ENCODE assay signal across 8 cellular contexts in genomic region chr19:49809155-49809986, GRCh38. TPM values are rescaled to one million over a fixed set of nuclear protein-coding genes. Genes with fewer than 3 reads are reported as not detected.
DNase-seq lines count a peak whose midpoint lies in the region; ATAC-seq, FAIRE-seq and TF ChIP-seq lines count a peak whose summit lies in the region.

No MANE protein-coding gene starts in this region.

- no peak overlapping the region for H2BK12ac ChIP-seq in trophoblast cell (ENCODE audit: low read length)

- peak; percentile 12 for ATAC-seq in activated naive CD8-positive, alpha-beta T cell treated with anti-CD3 and anti-CD28 coated beads, Interleukin-2, amount 10 ng/mL, durations not matched to agents 7 days and 5 days (ENCODE audit: low read depth)
- ATAC-seq in heart right ventricle (peak; percentile 19 to 59 (median 46)), HG02884 (IDR thresholded peaks at IDR 0.05; ENCODE audit: unreplicated experiment) (no peak)

- peak overlapping the region; percentile 18 for H2AK5ac ChIP-seq in trophoblast cell (ENCODE audit: low read length)

- H3K27me3 Mint-ChIP-seq in activated naive CD8-positive, alpha-beta T cell treated with anti-CD3 and anti-CD28 coated beads, Interleukin-2, amount 10 ng/mL, durations not matched to agents 7 days and 5 days: no peaks in the 10 kb centered on the region

- peaks cover 34% of the 10 kb centered on the region for H3K4me1 Mint-ChIP-seq in activated naive CD8-positive, alpha-beta T cell treated with anti-CD3 and anti-CD28 coated beads, Interleukin-2, amount 10 ng/mL, durations not matched to agents 7 days and 5 days

- H3K4me2 ChIP-seq in trophoblast cell (ENCODE audit: low read length): peak overlapping the region; percentile 70

- H3K4me1 ChIP-seq in heart right ventricle: peaks cover 8 to 43% (median 23%) of the 10 kb centered on the region in 9 donors
- peaks cover 9 to 16% of the 10 kb centered on the region in 2 experiments for H3K4me1 ChIP-seq in trophoblast cell (ENCODE audit: control insufficient read depth in 1 of 2, insufficient read depth in 2 of 2, low read length in 2 of 2)

- intact Hi-C loops in heart right ventricle (cut with DNase I): loop anchor here in 5 of 10 donors (5.0 to 10.0 kb wide), 2 partner anchors 42 to 125 kb away; partner anchors contain the start of genes AP2A1 (in 4 of the 5) and ADM5 (in 1 of the 5)

- H2BK120ac ChIP-seq in trophoblast cell (ENCODE audit: insufficient read depth, low read length, poor library complexity): no peak overlapping the region

- H4K91ac ChIP-seq in trophoblast cell (ENCODE audit: low read depth, low read length): peak overlapping the region; percentile 15

- H3K36me3 ChIP-seq in heart right ventricle (peaks cover 0 to 35% (median 9%) of the 10 kb centered on the region in 9 donors), trophoblast cell (ENCODE audit: control insufficient read depth in 1 of 2, insufficient read depth in 2 of 2, low read length in 2 of 2) (peaks cover 26 to 30% of the 10 kb centered on the region in 2 experiments)

- peaks cover 3% of the 10 kb centered on the region for H3K79me2 ChIP-seq in trophoblast cell (ENCODE audit: control insufficient read depth, insufficient read depth, low read length, poor library complexity)

- H3K4me3 Mint-ChIP-seq in activated naive CD8-positive, alpha-beta T cell treated with anti-CD3 and anti-CD28 coated beads, Interleukin-2, amount 10 ng/mL, durations not matched to agents 7 days and 5 days: peak overlapping the region; percentile 83

- peak overlapping the region; percentile 72 to 89 (median 84) for H3K27ac ChIP-seq in heart right ventricle
- H3K27ac ChIP-seq in trophoblast cell (ENCODE audit: low read depth, low read length): no peak overlapping the region

- DNase-seq in GM10266 (ENCODE audit: extremely low spot score): no peak
- DNase-seq in RCC 7860 (ENCODE audit: low spot score): peak; percentile 5
- peak; percentile 68 for DNase-seq in activated naive CD8-positive, alpha-beta T cell treated with anti-CD3 and anti-CD28 coated beads, Interleukin-2, amount 10 ng/mL, durations not matched to agents 7 days and 5 days
- peak; percentile 64 to 75 for DNase-seq in heart right ventricle
- DNase-seq in trophoblast cell: peak in 1 of 2 donors; percentile 27
- no peak for DNase-seq in NK-92 treated with Interleukin-12 subunit alpha and Interleukin-12 subunit beta, amount 100 ng/mL, for 24 hours (lab: John Stamatoyannopoulos, UW)
- no peak for DNase-seq in NCI-H82 treated with DMSO at 0.1 percent for 48 hours (lab: John Stamatoyannopoulos, UW; ENCODE audit: unreplicated experiment)

- no peaks in the 10 kb centered on the region for H3K9me3 Mint-ChIP-seq in activated naive CD8-positive, alpha-beta T cell treated with anti-CD3 and anti-CD28 coated beads, Interleukin-2, amount 10 ng/mL, durations not matched to agents 7 days and 5 days

- peaks cover 12% of the 10 kb centered on the region for H3K79me1 ChIP-seq in trophoblast cell (ENCODE audit: low read length)

- H3K27ac Mint-ChIP-seq in activated naive CD8-positive, alpha-beta T cell treated with anti-CD3 and anti-CD28 coated beads, Interleukin-2, amount 10 ng/mL, durations not matched to agents 7 days and 5 days: peak overlapping the region; percentile 82

- peak overlapping the region; percentile 42 for H3K18ac ChIP-seq in trophoblast cell (ENCODE audit: low read length)

- POLR2A ChIA-PET in activated naive CD8-positive, alpha-beta T cell treated with anti-CD3 and anti-CD28 coated beads, Interleukin-2, amount 10 ng/mL, durations not matched to agents 7 days and 5 days (lab: Charles Lee): interaction anchor here (0.5 to 1.6 kb wide), 4 partner anchors 9 to 43 kb away, joined by 3 to 4 read pairs (median 4); partner anchors contain the start of gene MED25

- peak overlapping the region; percentile 50 for H2AFZ ChIP-seq in trophoblast cell (ENCODE audit: insufficient read depth, low read length, poor library complexity)

- no peak overlapping the region for H2BK5ac ChIP-seq in trophoblast cell (ENCODE audit: low read depth, low read length, poor library complexity)

- H3K9me3 ChIP-seq in heart right ventricle (no peaks in the 10 kb centered on the region), trophoblast cell (ENCODE audit: insufficient read depth, low read depth, low read length) (no peaks in the 10 kb centered on the region)

- no peak overlapping the region for H3K4ac ChIP-seq in trophoblast cell (ENCODE audit: low read depth, low read length)

- TF ChIP-seq CTCF in GM10266 (IDR thresholded peaks at IDR 0.05; ENCODE audit: control insufficient read depth, insufficient read depth, low read depth, missing control alignments) (peak; percentile 47), heart right ventricle (IDR thresholded peaks at IDR 0.05) (peak in 6 of 9 donors; percentile 6 to 54 (median 36))

- FAIRE-seq in RCC 7860 (lab: Jason Lieb, UNC): no peak

- peak overlapping the region; percentile 56 to 87 (median 82) for H3K4me3 ChIP-seq in heart right ventricle
- H3K4me3 ChIP-seq in trophoblast cell (ENCODE audit: low read depth, low read length): peak overlapping the region; percentile 49

- 7% methylated on average over 44 to 50 of the region's 50 CpGs for WGBS in heart right ventricle, 2 donors
- no CpG with 5 or more reads among the region's 50 CpGs for WGBS in trophoblast cell (ENCODE audit: extremely low coverage, insufficient coverage, insufficient read length)

- H3K27me3 ChIP-seq in heart right ventricle (no peaks in the 10 kb centered on the region), trophoblast cell (ENCODE audit: insufficient read depth, low read length) (no peaks in the 10 kb centered on the region)

- peak overlapping the region; percentile 45 for H3K14ac ChIP-seq in trophoblast cell (ENCODE audit: low read length)

- H3K23ac ChIP-seq in trophoblast cell (ENCODE audit: low read length): no peak overlapping the region

- no peak overlapping the region for H3K9ac ChIP-seq in trophoblast cell (ENCODE audit: low read length)

- H3K36me3 Mint-ChIP-seq in activated naive CD8-positive, alpha-beta T cell treated with anti-CD3 and anti-CD28 coated beads, Interleukin-2, amount 10 ng/mL, durations not matched to agents 7 days and 5 days: peaks cover 6% of the 10 kb centered on the region

- H4K12ac ChIP-seq in trophoblast cell (ENCODE audit: low read depth, low read length): peak overlapping the region; percentile 49

- peak overlapping the region; percentile 10 for H4K8ac ChIP-seq in trophoblast cell (ENCODE audit: low read depth, low read length)

RNA-seq across cellular contexts. Expression of gene FUZ, which starts 3.7 kb away (rescaled TPM):
- total RNA-seq in activated naive CD8-positive, alpha-beta T cell treated with anti-CD3 and anti-CD28 coated beads, Interleukin-2, amount 10 ng/mL, durations not matched to agents 7 days and 5 days: 10 to 100 TPM; 30.0 to 31.3 TPM
- 10 to 100 TPM; 11.4 to 20.8 (median 14.4) TPM for total RNA-seq in heart right ventricle
- polyA plus RNA-seq in heart right ventricle: 10 to 100 TPM; 16.4 to 24.1 TPM
- polyA plus RNA-seq in trophoblast cell (2013): 6.6 and 7.6 TPM in 2 replicates

RNA-seq across cellular contexts. Expression of gene MED25, which starts 8.7 kb away (rescaled TPM):
- total RNA-seq in activated naive CD8-positive, alpha-beta T cell treated with anti-CD3 and anti-CD28 coated beads, Interleukin-2, amount 10 ng/mL, durations not matched to agents 7 days and 5 days: 10 to 100 TPM; 60.4 to 66.3 TPM
- 100 to 1,000 TPM in 1 of 10 donors, 10 to 100 TPM in 9; 39.7 to 110 (median 54.9) TPM for total RNA-seq in heart right ventricle
- polyA plus RNA-seq in heart right ventricle: 100 to 1,000 TPM in 1 of 2 donors, 10 to 100 TPM in 1; 39.5 to 149 TPM
- polyA plus RNA-seq in trophoblast cell (2013): 50.3 and 50.7 TPM in 2 replicates

RNA-seq across cellular contexts. Expression of gene PTOV1, which starts 41.6 kb away (rescaled TPM):
- total RNA-seq in activated naive CD8-positive, alpha-beta T cell treated with anti-CD3 and anti-CD28 coated beads, Interleukin-2, amount 10 ng/mL, durations not matched to agents 7 days and 5 days: 100 to 1,000 TPM in 1 of 2 experiments, 10 to 100 TPM in 1; 99.7 to 102 TPM
- total RNA-seq in heart right ventricle: 100 to 1,000 TPM in 3 of 10 donors, 10 to 100 TPM in 7; 67.8 to 137 (median 90.0) TPM
- 100 to 1,000 TPM; 107 to 220 TPM for polyA plus RNA-seq in heart right ventricle
- 233 and 241 TPM in 2 replicates for polyA plus RNA-seq in trophoblast cell (2013)

RNA-seq across cellular contexts. Expression of gene AP2A1, which starts 42.6 kb away (rescaled TPM):
- 10 to 100 TPM; 81.6 to 87.7 TPM for total RNA-seq in activated naive CD8-positive, alpha-beta T cell treated with anti-CD3 and anti-CD28 coated beads, Interleukin-2, amount 10 ng/mL, durations not matched to agents 7 days and 5 days
- total RNA-seq in heart right ventricle: 100 to 1,000 TPM in 1 of 10 donors, 10 to 100 TPM in 9; 56.0 to 108 (median 62.6) TPM
- polyA plus RNA-seq in heart right ventricle: 10 to 100 TPM; 36.1 to 96.3 TPM
- polyA plus RNA-seq in trophoblast cell (2013): 102 and 103 TPM in 2 replicates

RNA-seq across cellular contexts. Expression of gene TSKS, which starts 46.3 kb away (rescaled TPM):
- 1 to 10 TPM; 2.0 to 2.4 TPM for total RNA-seq in activated naive CD8-positive, alpha-beta T cell treated with anti-CD3 and anti-CD28 coated beads, Interleukin-2, amount 10 ng/mL, durations not matched to agents 7 days and 5 days
- total RNA-seq in heart right ventricle: under 1 TPM in 8 of 10 donors, not detected in 2; 0.15 to 0.80 (median 0.36) TPM
- 1 to 10 TPM in 1 of 2 donors, under 1 TPM in 1; 0.64 to 3.4 TPM for polyA plus RNA-seq in heart right ventricle
- polyA plus RNA-seq in trophoblast cell (2013): 0.12 and 0.15 TPM in 2 replicates

Comparison
In these comparisons a context has a peak if more than half of its experiments do, and no peak if none do; other contexts are left out.
1. DNase-seq: peak in RCC 7860 (single experiment), activated naive CD8-positive, alpha-beta T cell treated with anti-CD3 and anti-CD28 coated beads, Interleukin-2, amount 10 ng/mL, durations not matched to agents 7 days and 5 days (single experiment) and heart right ventricle (2 of 2); none in GM10266 (single experiment), NK-92 treated with Interleukin-12 subunit alpha and Interleukin-12 subunit beta, amount 100 ng/mL, for 24 hours (single experiment) and NCI-H82 treated with DMSO at 0.1 percent for 48 hours (single experiment).